Comparison of ENCODE assay signal across 1 cellular context in genomic region chr15:63019539-63020109, GRCh38.
TF ChIP-seq lines count a peak whose summit lies in the region.

No MANE protein-coding gene starts in this region.

TF ChIP-seq in HEK293, 187 proteins besides CTCF, POLR2A, EP300 and RAD21 (continued from another document):
- TF ChIP-seq ZNF16 (tag by site-specific recombination; IDR thresholded peaks at IDR 0.05; ENCODE audit: low read depth) (no peak), ZNF423 (tag by site-specific recombination; IDR thresholded peaks at IDR 0.05) (no peak), ZNF341 (tag by site-specific recombination; IDR thresholded peaks at IDR 0.05; ENCODE audit: low read depth) (no peak), SP2 (tag by site-specific recombination; IDR thresholded peaks at IDR 0.05) (no peak), SCRT2 (tag by site-specific recombination; IDR thresholded peaks at IDR 0.05) (0 out of 2 replicates have a peak, but pooled peaks have one; percentile 37), GLI2 (tag by site-specific recombination; IDR thresholded peaks at IDR 0.05; ENCODE audit: borderline replicate concordance, low read depth) (no peak), ZNF473 (tag by site-specific recombination; IDR thresholded peaks at IDR 0.05) (no peak), ZNF23 (tag by site-specific recombination; IDR thresholded peaks at IDR 0.05; ENCODE audit: borderline replicate concordance) (no peak), HOXC10 (CRISPR knock-in tag; IDR thresholded peaks at IDR 0.05) (no peak), ZNF214 (tag by site-specific recombination; IDR thresholded peaks at IDR 0.05; ENCODE audit: borderline replicate concordance) (no peak), ZNF837 (tag by site-specific recombination; IDR thresholded peaks at IDR 0.05) (no peak), ZNF184 (tag by site-specific recombination; IDR thresholded peaks at IDR 0.05) (no peak), ZSCAN16 (tag by site-specific recombination; IDR thresholded peaks at IDR 0.05) (no peak), ZNF2 (tag by site-specific recombination; IDR thresholded peaks at IDR 0.05) (no peak), ZNF121 (tag by site-specific recombination; IDR thresholded peaks at IDR 0.05) (no peak), ZBTB11 (tag by site-specific recombination; conservative IDR thresholded peaks at IDR 0.05; ENCODE audit: low read depth) (no peak), ZNF510 (tag by site-specific recombination; IDR thresholded peaks at IDR 0.05; ENCODE audit: insufficient replicate concordance) (no peak), ZBTB49 (tag by site-specific recombination; IDR thresholded peaks at IDR 0.05; ENCODE audit: low read depth) (no peak), ZNF639 (tag by site-specific recombination; IDR thresholded peaks at IDR 0.05) (0 out of 2 replicates have a peak, but pooled peaks have one; percentile 34), ZNF629 (tag by site-specific recombination; IDR thresholded peaks at IDR 0.05) (peak; percentile 67), ZNF530 (tag by site-specific recombination; IDR thresholded peaks at IDR 0.05; ENCODE audit: low read depth) (no peak), ZNF223 (tag by site-specific recombination; IDR thresholded peaks at IDR 0.05) (no peak), OSR2 (tag by site-specific recombination; IDR thresholded peaks at IDR 0.05) (peak; percentile 49; the same call in 1 of the 2 replicates), INSM2 (tag by site-specific recombination; IDR thresholded peaks at IDR 0.05) (no peak), ZNF626 (tag by site-specific recombination; IDR thresholded peaks at IDR 0.05) (no peak), GLIS1 (tag by site-specific recombination; IDR thresholded peaks at IDR 0.05) (peak; percentile 36; the same call in 1 of the 2 replicates), ZNF701 (tag by site-specific recombination; IDR thresholded peaks at IDR 0.05) (no peak), ZSCAN23 (tag by site-specific recombination; IDR thresholded peaks at IDR 0.05) (no peak), ZNF24 (tag by site-specific recombination; IDR thresholded peaks at IDR 0.05) (no peak)
- TF ChIP-seq, protein P1, sequence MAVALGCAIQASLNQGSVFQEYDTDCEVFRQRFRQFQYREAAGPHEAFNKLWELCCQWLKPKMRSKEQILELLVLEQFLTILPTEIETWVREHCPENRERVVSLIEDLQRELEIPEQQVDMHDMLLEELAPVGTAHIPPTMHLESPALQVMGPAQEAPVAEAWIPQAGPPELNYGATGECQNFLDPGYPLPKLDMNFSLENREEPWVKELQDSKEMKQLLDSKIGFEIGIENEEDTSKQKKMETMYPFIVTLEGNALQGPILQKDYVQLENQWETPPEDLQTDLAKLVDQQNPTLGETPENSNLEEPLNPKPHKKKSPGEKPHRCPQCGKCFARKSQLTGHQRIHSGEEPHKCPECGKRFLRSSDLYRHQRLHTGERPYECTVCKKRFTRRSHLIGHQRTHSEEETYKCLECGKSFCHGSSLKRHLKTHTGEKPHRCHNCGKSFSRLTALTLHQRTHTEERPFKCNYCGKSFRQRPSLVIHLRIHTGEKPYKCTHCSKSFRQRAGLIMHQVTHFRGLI (tag by site-specific recombination; IDR thresholded peaks at IDR 0.05) = no peak
- TF ChIP-seq, protein P2, sequence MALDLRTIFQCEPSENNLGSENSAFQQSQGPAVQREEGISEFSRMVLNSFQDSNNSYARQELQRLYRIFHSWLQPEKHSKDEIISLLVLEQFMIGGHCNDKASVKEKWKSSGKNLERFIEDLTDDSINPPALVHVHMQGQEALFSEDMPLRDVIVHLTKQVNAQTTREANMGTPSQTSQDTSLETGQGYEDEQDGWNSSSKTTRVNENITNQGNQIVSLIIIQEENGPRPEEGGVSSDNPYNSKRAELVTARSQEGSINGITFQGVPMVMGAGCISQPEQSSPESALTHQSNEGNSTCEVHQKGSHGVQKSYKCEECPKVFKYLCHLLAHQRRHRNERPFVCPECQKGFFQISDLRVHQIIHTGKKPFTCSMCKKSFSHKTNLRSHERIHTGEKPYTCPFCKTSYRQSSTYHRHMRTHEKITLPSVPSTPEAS (tag by site-specific recombination; IDR thresholded peaks at IDR 0.05) = 0 out of 2 replicates have a peak, but pooled peaks have one; percentile 12
